8 cellular contexts compared by ENCODE assay signal in genomic region chr16:352547-353403, GRCh38.
A peak's percentile ranks its signal among the peaks of the same experiment; 100 is the strongest.
DNase-seq lines count a peak whose midpoint lies in the region; ATAC-seq and TF ChIP-seq lines count a peak whose summit lies in the region.

Gene AXIN1, minus strand, starts transcription at chr16:352723. Its CDS starts 5,698 bp downstream, at chr16:347025.

- DNase-seq in GM13977 (ENCODE audit: low spot score) (peak; percentile 99), NCI-H2081 treated with DMSO at 0.1 percent for 48 hours (lab: John Stamatoyannopoulos, UW) (peak; percentile 88), T1000 (lab: John Stamatoyannopoulos, UW) (peak; percentile 97), astrocyte of the hippocampus (ENCODE audit: low read depth, low spot score) (peak; percentile 97), hippocampal formation (lab: John Stamatoyannopoulos, UW) (peak; percentile 90 to 93), retina (peak; percentile 89)

- ATAC-seq in HG02973 (IDR thresholded peaks at IDR 0.05; ENCODE audit: unreplicated experiment): peak; percentile 56
- ATAC-seq in HG02938 (IDR thresholded peaks at IDR 0.05; ENCODE audit: unreplicated experiment): no peak

- TF ChIP-seq CTCF in GM13977 (IDR thresholded peaks at IDR 0.05; ENCODE audit: extremely low read depth, insufficient read depth, missing control alignments): peak; percentile 69

- in situ Hi-C loops in GM13977 (cut with MboI; ENCODE audit: low pct_unique_long_range_greater_than_20kb, low sequenced_read_pairs, unreplicated experiment): no loop called here
